8 cellular contexts compared by ENCODE assay signal in the genomic region with DNA sequence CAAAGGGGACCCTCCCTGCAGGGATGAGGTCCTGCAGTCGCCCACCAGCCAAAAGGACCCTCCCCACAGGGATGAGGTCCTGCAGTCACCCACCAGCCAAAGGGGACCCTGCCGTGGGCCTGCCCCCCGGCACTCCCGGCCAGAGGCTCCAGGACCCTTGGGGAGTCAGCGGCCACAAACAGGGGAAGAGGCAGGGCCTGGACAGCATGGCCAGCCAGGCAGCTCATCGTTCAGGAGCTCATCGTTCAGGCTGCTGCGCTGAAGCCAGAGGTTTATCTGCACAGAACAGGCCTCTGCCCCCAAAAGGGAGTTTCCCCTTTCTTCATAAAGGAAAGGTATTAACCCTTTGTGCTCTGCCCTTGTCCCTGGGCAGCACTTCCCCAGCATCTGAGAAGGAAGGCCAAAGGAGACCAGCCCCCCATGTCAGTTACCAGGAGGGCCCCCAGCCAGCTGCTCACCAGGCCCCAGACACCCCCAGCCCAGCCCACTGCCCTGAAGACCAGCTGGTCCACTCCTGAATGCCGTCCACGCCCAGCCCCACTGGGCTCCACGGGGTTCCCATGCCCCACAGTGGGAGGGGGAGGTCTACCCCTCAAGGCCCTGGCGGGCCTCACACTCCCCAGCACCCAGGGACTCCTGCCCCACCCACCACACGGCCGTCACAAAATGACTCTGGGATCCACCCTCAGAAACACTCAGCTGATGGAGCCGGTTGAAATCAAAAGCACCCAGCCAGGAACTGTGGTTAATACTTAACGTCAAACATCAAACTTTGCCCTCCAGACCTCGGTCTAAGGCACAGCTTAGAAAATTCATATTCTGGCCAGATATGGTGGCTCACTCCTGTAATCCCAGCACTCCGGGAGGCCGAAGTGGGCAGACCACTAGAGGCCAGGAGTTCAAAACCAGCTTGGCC. TPM values are rescaled to one million over a fixed set of nuclear protein-coding genes. Genes with fewer than 3 reads are reported as not detected.
DNase-seq lines count a peak whose midpoint lies in the region; ATAC-seq and TF ChIP-seq lines count a peak whose summit lies in the region.

No MANE protein-coding gene starts in this region.

- peaks cover 69% of the 10 kb centered on the region for H3K36me3 Mint-ChIP-seq in Calu3 (ENCODE audit: insufficient read depth, unreplicated experiment)
- H3K36me3 Mint-ChIP-seq in activated CD4-positive, alpha-beta T cell treated with anti-CD3 and anti-CD28 coated beads, Interleukin-2, amount 10 ng/mL, durations not matched to agents 24 days and 14 days (ENCODE audit: low read depth): peaks cover 7% of the 10 kb centered on the region

- 40 to 44% methylated on average over 1 to 4 of the region's 19 CpGs for WGBS in gastroesophageal sphincter (ENCODE audit: low coverage in 1 of 2), 2 donors
- 25% methylated on average over 19 of the region's 19 CpGs for WGBS in thymus

- H3K4me3 Mint-ChIP-seq in Calu3 (ENCODE audit: low read depth, unreplicated experiment): peak overlapping the region; percentile 69
- peak overlapping the region; percentile 82 for H3K4me3 Mint-ChIP-seq in activated CD4-positive, alpha-beta T cell treated with anti-CD3 and anti-CD28 coated beads, Interleukin-2, amount 10 ng/mL, durations not matched to agents 24 days and 14 days

- H3K27ac Mint-ChIP-seq in Calu3 (ENCODE audit: unreplicated experiment): peak overlapping the region; percentile 58
- peak overlapping the region; percentile 83 for H3K27ac Mint-ChIP-seq in activated CD4-positive, alpha-beta T cell treated with anti-CD3 and anti-CD28 coated beads, Interleukin-2, amount 10 ng/mL, durations not matched to agents 24 days and 14 days

- H3K27me3 ChIP-seq in gastroesophageal sphincter (no peaks in the 10 kb centered on the region), thymus (ENCODE audit: control insufficient read depth, insufficient read depth) (no peaks in the 10 kb centered on the region), A673 (replicated peaks; ENCODE audit: insufficient read depth, low read depth, low read length, poor library complexity) (no peaks in the 10 kb centered on the region)

- H3K4me1 Mint-ChIP-seq in Calu3 (ENCODE audit: low read depth, unreplicated experiment): peaks cover 39% of the 10 kb centered on the region
- H3K4me1 Mint-ChIP-seq in activated CD4-positive, alpha-beta T cell treated with anti-CD3 and anti-CD28 coated beads, Interleukin-2, amount 10 ng/mL, durations not matched to agents 24 days and 14 days: peaks cover 62% of the 10 kb centered on the region

- no peak for TF ChIP-seq POLR2A in gastroesophageal sphincter (IDR thresholded peaks at IDR 0.05)

- peaks cover 0 to 98% (median 58%) of the 10 kb centered on the region in 3 donors for H3K4me1 ChIP-seq in gastroesophageal sphincter
- peaks cover 62% of the 10 kb centered on the region for H3K4me1 ChIP-seq in thymus (ENCODE audit: control insufficient read depth, insufficient read depth, low read length)
- H3K4me1 ChIP-seq in A673 (ENCODE audit: insufficient read depth, low read length, poor library complexity, severe bottlenecking): peaks cover 16% of the 10 kb centered on the region

- H3K27ac ChIP-seq in gastroesophageal sphincter (peak overlapping the region in 3 of 4 donors; percentile 25 to 90 (median 56)), thymus (ENCODE audit: low read depth) (peak overlapping the region; percentile 53), A673 (ENCODE audit: low read depth, low read length, poor library complexity, severe bottlenecking) (no peak overlapping the region)

- TF ChIP-seq CTCF in Calu3 (IDR thresholded peaks at IDR 0.05; ENCODE audit: unreplicated experiment) (no peak), gastroesophageal sphincter (IDR thresholded peaks at IDR 0.05) (no peak), A673 (conservative IDR thresholded peaks at IDR 0.05; ENCODE audit: low read depth, low read length) (no peak)

- H3K9me3 Mint-ChIP-seq in Calu3 (ENCODE audit: low read depth, unreplicated experiment): no peaks in the 10 kb centered on the region
- no peaks in the 10 kb centered on the region for H3K9me3 Mint-ChIP-seq in activated CD4-positive, alpha-beta T cell treated with anti-CD3 and anti-CD28 coated beads, Interleukin-2, amount 10 ng/mL, durations not matched to agents 24 days and 14 days

- POLR2A ChIA-PET in A673 (lab: Charles Lee; ENCODE audit: low non-redundant PET): no interaction called here

- BruUV-seq in Calu3 (replicated peaks; lab: Mats Ljungman, UMichigan) (no TSS peak), A673 (replicated peaks; lab: Mats Ljungman, UMichigan) (no TSS peak)

- H3K9me3 ChIP-seq in gastroesophageal sphincter (no peaks in the 10 kb centered on the region), thymus (ENCODE audit: control insufficient read depth) (no peaks in the 10 kb centered on the region), A673 (ENCODE audit: low read depth, low read length, poor library complexity, severe bottlenecking) (no peaks in the 10 kb centered on the region)

- H3K4me3 ChIP-seq in gastroesophageal sphincter (no peak overlapping the region), thymus (ENCODE audit: low read length) (no peak overlapping the region), A673 (ENCODE audit: low read depth, low read length, poor library complexity, severe bottlenecking) (no peak overlapping the region)

- CTCF ChIA-PET in Calu3 (lab: Charles Lee) (interaction anchor here (0.6 to 1.5 kb wide), 7 partner anchors 25 to 701 kb away, joined by 3 to 10 read pairs (median 5); no protein-coding TSS in a partner anchor), A673 (lab: Charles Lee) (no interaction called here)

- peak; percentile 56 for DNase-seq in Calu3
- peak; percentile 94 for DNase-seq in activated CD4-positive, alpha-beta T cell treated with anti-CD3 and anti-CD28 coated beads, Interleukin-2, amount 10 ng/mL, durations not matched to agents 24 days and 14 days
- DNase-seq in NCI-H1930 (lab: John Stamatoyannopoulos, UW): no peak
- no peak for DNase-seq in A673 (ENCODE audit: low spot score)

- TF ChIP-seq EP300 in gastroesophageal sphincter (IDR thresholded peaks at IDR 0.05): no peak

- no peaks in the 10 kb centered on the region for H3K27me3 Mint-ChIP-seq in Calu3 (ENCODE audit: unreplicated experiment)
- no peaks in the 10 kb centered on the region for H3K27me3 Mint-ChIP-seq in activated CD4-positive, alpha-beta T cell treated with anti-CD3 and anti-CD28 coated beads, Interleukin-2, amount 10 ng/mL, durations not matched to agents 24 days and 14 days

- intact Hi-C loops in Calu3 (cut with micrococcal nuclease; ENCODE audit: unreplicated experiment) (no loop called here), A673 (cut with micrococcal nuclease; ENCODE audit: unreplicated experiment) (no loop called here)
- intact Hi-C loops in activated CD4-positive, alpha-beta T cell treated with anti-CD3 and anti-CD28 coated beads, Interleukin-2, amount 10 ng/mL, durations not matched to agents 24 days and 14 days (cut with micrococcal nuclease): loop anchor here (5.0 to 10.0 kb wide), 3 partner anchors 98 to 687 kb away; partner anchors contain the start of gene NKD2

- H3K36me3 ChIP-seq in gastroesophageal sphincter (no peaks in the 10 kb centered on the region), thymus (ENCODE audit: control insufficient read depth, insufficient read depth) (no peaks in the 10 kb centered on the region), A673 (ENCODE audit: insufficient read depth, low read length, poor library complexity, severe bottlenecking) (no peaks in the 10 kb centered on the region)

- peak; percentile 48 for ATAC-seq in HG02981 (IDR thresholded peaks at IDR 0.05; ENCODE audit: unreplicated experiment)
- ATAC-seq in gastroesophageal sphincter: no peak
- ATAC-seq in HG02571 (IDR thresholded peaks at IDR 0.05; ENCODE audit: unreplicated experiment): no peak

RNA-seq across cellular contexts. Expression of gene SLC12A7, which starts 6.3 kb away (rescaled TPM):
- total RNA-seq in Calu3 (2022): 82.3 and 90.5 TPM in 2 replicates
- total RNA-seq in activated CD4-positive, alpha-beta T cell treated with anti-CD3 and anti-CD28 coated beads, Interleukin-2, amount 10 ng/mL, durations not matched to agents 24 days and 14 days: 32.1 and 33.4 TPM in 2 replicates
- total RNA-seq in gastroesophageal sphincter: 10 to 100 TPM; 18.8 to 28.7 (median 24.5) TPM
- polyA plus RNA-seq in thymus: 23.5 TPM
- total RNA-seq in A673 (2021): 45.2 and 55.5 TPM in 2 replicates

Comparison
In these comparisons a context has a peak if more than half of its experiments do, and no peak if none do; other contexts are left out.
1. DNase-seq: peak in Calu3 (single experiment) and activated CD4-positive, alpha-beta T cell treated with anti-CD3 and anti-CD28 coated beads, Interleukin-2, amount 10 ng/mL, durations not matched to agents 24 days and 14 days (single experiment); none in NCI-H1930 (0 of 2) and A673 (single experiment).